8 cellular contexts compared by ENCODE assay signal in genomic region chr3:136751259-136752045, GRCh38. TPM values are rescaled to one million over a fixed set of nuclear protein-coding genes. Genes with fewer than 3 reads are reported as not detected.
DNase-seq lines count a peak whose midpoint lies in the region; ATAC-seq and TF ChIP-seq lines count a peak whose summit lies in the region.

No MANE protein-coding gene starts in this region.

- 0% methylated on average over 9 to 77 of the region's 77 CpGs for WGBS in stomach, 5 donors

- peak overlapping the region; percentile 99 for H3K27ac Mint-ChIP-seq in neural crest cell (ENCODE audit: unreplicated experiment)

- DNase-seq in Karpas-422, result peak; percentile 86
- DNase-seq in SHP77 (lab: John Stamatoyannopoulos, UW), result peak; percentile 57 to 87
- DNase-seq in activated gamma-delta T cell (lab: John Stamatoyannopoulos, UW), result peak; percentile 65
- peak; percentile 90 for DNase-seq in fibroblast of villous mesenchyme (ENCODE audit: low read depth)
- peak; percentile 58 for DNase-seq in neural crest cell (ENCODE audit: low read depth, low spot score)
- DNase-seq in stomach, result peak; percentile 81

- H3K79me2 ChIP-seq in Karpas-422 (ENCODE audit: low read length), result peaks cover 52% of the 10 kb centered on the region

- no peak for TF ChIP-seq EP300 in stomach (IDR thresholded peaks at IDR 0.05)

- H3K4me3 ChIP-seq in BLaER1 treated with 17β-estradiol and CSF1 and Interleukin-3, amounts not matched to agents 10 nM and 100 nM, result peak overlapping the region; percentile 68 to 87 (median 76)
- H3K4me3 ChIP-seq in Karpas-422 (ENCODE audit: low read length) (peak overlapping the region; percentile 86), fibroblast of villous mesenchyme (ENCODE audit: low read depth, low read length) (peak overlapping the region; percentile 63), stomach (peak overlapping the region; percentile 67 to 92 (median 82))

- H3K4me1 Mint-ChIP-seq in neural crest cell, result peaks cover 53% of the 10 kb centered on the region

- intact Hi-C loops in stomach (cut with DNase I; ENCODE audit: low total_unique reads), result loop anchor here (10.0 kb wide), 1 partner anchor 357 kb away; no protein-coding TSS in a partner anchor

- peak overlapping the region; percentile 93 to 100 (median 98) for H3K27ac ChIP-seq in BLaER1 treated with 17β-estradiol and CSF1 and Interleukin-3, amounts not matched to agents 10 nM and 100 nM
- H3K27ac ChIP-seq in Karpas-422 (ENCODE audit: low read length) (peak overlapping the region; percentile 92), stomach (peak overlapping the region; percentile 95 to 100 (median 99))

- H3K9me3 Mint-ChIP-seq in neural crest cell, result no peaks in the 10 kb centered on the region

- TF ChIP-seq CTCF in fibroblast of villous mesenchyme (IDR thresholded peaks at IDR 0.05; ENCODE audit: insufficient read depth, low read depth, low read length) (no peak), neural crest cell (conservative IDR thresholded peaks at IDR 0.05) (no peak), stomach (IDR thresholded peaks at IDR 0.05) (no peak)

- ATAC-seq in GM21381 (IDR thresholded peaks at IDR 0.05; ENCODE audit: unreplicated experiment), result peak; percentile 7

- peaks cover 2% of the 10 kb centered on the region for H3K27me3 Mint-ChIP-seq in neural crest cell (ENCODE audit: low read depth)

- no peaks in the 10 kb centered on the region for H3K36me3 Mint-ChIP-seq in neural crest cell (ENCODE audit: low read depth)

- H3K27me3 ChIP-seq in BLaER1 treated with 17β-estradiol and CSF1 and Interleukin-3, amounts not matched to agents 10 nM and 100 nM, result no peaks in the 10 kb centered on the region
- H3K27me3 ChIP-seq in Karpas-422 (ENCODE audit: low read length) (no peaks in the 10 kb centered on the region), stomach (no peaks in the 10 kb centered on the region)

- H2AFZ ChIP-seq in Karpas-422 (ENCODE audit: low read length), result peak overlapping the region; percentile 69

- no peak for TF ChIP-seq POLR2A in stomach (IDR thresholded peaks at IDR 0.05)

- peak overlapping the region; percentile 96 for H3K4me3 Mint-ChIP-seq in neural crest cell

- peaks cover 0 to 47% (median 22%) of the 10 kb centered on the region in 11 experiments; a peak in 17 of 22 replicates for H4K20me1 ChIP-seq in BLaER1 treated with 17β-estradiol and CSF1 and Interleukin-3, amounts not matched to agents 10 nM and 100 nM
- H4K20me1 ChIP-seq in Karpas-422 (ENCODE audit: insufficient read depth, low read depth, low read length), result no peaks in the 10 kb centered on the region

- peak overlapping the region; percentile 81 to 100 (median 93) for H3K4me2 ChIP-seq in BLaER1 treated with 17β-estradiol and CSF1 and Interleukin-3, amounts not matched to agents 10 nM and 100 nM
- peak overlapping the region; percentile 94 for H3K4me2 ChIP-seq in Karpas-422 (ENCODE audit: low read depth, low read length, poor library complexity, severe bottlenecking)

- H3K9ac ChIP-seq in BLaER1 treated with 17β-estradiol and CSF1 and Interleukin-3, amounts not matched to agents 10 nM and 100 nM, result peak overlapping the region; percentile 98 to 100 (median 99)
- H3K9ac ChIP-seq in Karpas-422 (ENCODE audit: low read length), result peak overlapping the region; percentile 86

- no peaks in the 10 kb centered on the region for H3K9me2 ChIP-seq in Karpas-422 (replicated peaks; ENCODE audit: insufficient read depth, low read length)

- no peaks in the 10 kb centered on the region for H3K9me3 ChIP-seq in BLaER1 treated with 17β-estradiol and CSF1 and Interleukin-3, amounts not matched to agents 10 nM and 100 nM (replicated peaks in 1 of 11)
- no peaks in the 10 kb centered on the region for H3K9me3 ChIP-seq in Karpas-422 (ENCODE audit: low read length)
- H3K9me3 ChIP-seq in stomach, result no peaks in the 10 kb centered on the region

- peaks cover 0 to 3% (median 0%) of the 10 kb centered on the region in 11 experiments; a peak in 1 of 22 replicates for H3K36me3 ChIP-seq in BLaER1 treated with 17β-estradiol and CSF1 and Interleukin-3, amounts not matched to agents 10 nM and 100 nM
- H3K36me3 ChIP-seq in Karpas-422 (ENCODE audit: insufficient read depth, low read length) (no peaks in the 10 kb centered on the region), stomach (no peaks in the 10 kb centered on the region)

- peaks cover 39 to 55% (median 45%) of the 10 kb centered on the region in 10 experiments for H3K4me1 ChIP-seq in BLaER1 treated with 17β-estradiol and CSF1 and Interleukin-3, amounts not matched to agents 10 nM and 100 nM
- H3K4me1 ChIP-seq in Karpas-422 (ENCODE audit: low read length), result peaks cover 53% of the 10 kb centered on the region
- H3K4me1 ChIP-seq in stomach, result peaks cover 23 to 60% (median 46%) of the 10 kb centered on the region in 4 donors

RNA-seq across cellular contexts. Expression of gene STAG1, which starts 0.7 kb away (rescaled TPM):
- total RNA-seq in Karpas-422 (2014; rRNA removed; shearing (Covaris generic); ENCODE audit: low replicate concordance), result 12.6 and 13.7 TPM in 2 replicates
- total RNA-seq in fibroblast of villous mesenchyme (37.7 and 52.7 TPM in 2 replicates), neural crest cell (44.2 and 47.0 TPM in 2 replicates), stomach (100 to 1,000 TPM in 1 of 5 donors, 10 to 100 TPM in 4; 28.1 to 105 (median 49.2) TPM)
- polyA plus RNA-seq in stomach, result 1 to 10 TPM; 7.5 to 8.1 (median 8.1) TPM

Comparison
In these comparisons a context has a peak if more than half of its experiments do, and no peak if none do; other contexts are left out.
1. Peak in every context shown above with its lines: DNase-seq, ATAC-seq, H3K4me3 ChIP-seq and H3K27ac ChIP-seq.